In genomic region chr11:68954970-68955958, GRCh38 we compare ENCODE assay signal across 10 cellular contexts. TPM values are rescaled to one million over a fixed set of nuclear protein-coding genes. Genes with fewer than 3 reads are reported as not detected.
DNase-seq lines count a peak whose midpoint lies in the region; ATAC-seq and TF ChIP-seq lines count a peak whose summit lies in the region.
"Had no signal": no experiment of that assay in that cellular context is flagged by ENCODE, and none has a peak within 500 bp of the region (broad histone marks: within the 10 kb centered on the region; RNA-seq: fewer than 3 reads in every experiment).

No MANE protein-coding gene starts in this region.

- intact Hi-C loops in left cardiac atrium (cut with DNase I), result no loop called here

- H3K9ac ChIP-seq in rectal smooth muscle tissue (ENCODE audit: low read length), result no peak overlapping the region

- H3K4me1 ChIP-seq in rectal smooth muscle tissue (ENCODE audit: control insufficient read depth, insufficient read depth, low read length), result peaks cover 15% of the 10 kb centered on the region
- H3K4me1 ChIP-seq in effector memory CD4-positive, alpha-beta T cell (ENCODE audit: control insufficient read depth, insufficient read depth, low read length, poor library complexity, severe bottlenecking), result peaks cover 9% of the 10 kb centered on the region

- H3K4me3 ChIP-seq in rectal smooth muscle tissue (ENCODE audit: low read length), result peak overlapping the region; percentile 44
- no peak overlapping the region for H3K4me3 ChIP-seq in effector memory CD4-positive, alpha-beta T cell (ENCODE audit: insufficient read depth, low read depth, low read length, poor library complexity, severe bottlenecking)

- peak overlapping the region; percentile 90 for H3K27ac ChIP-seq in rectal smooth muscle tissue (ENCODE audit: low read depth, low read length)
- no peak overlapping the region for H3K27ac ChIP-seq in effector memory CD4-positive, alpha-beta T cell (ENCODE audit: insufficient read depth, low read length, poor library complexity, severe bottlenecking)

- TF ChIP-seq CTCF in GM13976 (IDR thresholded peaks at IDR 0.05; ENCODE audit: borderline replicate concordance, control extremely low read depth, extremely low read depth, insufficient read depth, missing control alignments), result no peak

- in situ Hi-C loops in GM13976 (cut with MboI; ENCODE audit: low sequenced_read_pairs, unreplicated experiment), result no loop called here

- no peaks in the 10 kb centered on the region for H3K9me3 ChIP-seq in effector memory CD4-positive, alpha-beta T cell (ENCODE audit: control insufficient read depth, low read length)

- ATAC-seq in left cardiac atrium (peak; percentile 60 to 77), GM21737 (IDR thresholded peaks at IDR 0.05; ENCODE audit: unreplicated experiment) (no peak)

- H3K36me3 ChIP-seq in rectal smooth muscle tissue (ENCODE audit: control insufficient read depth, insufficient read depth, low read length), result no peaks in the 10 kb centered on the region
- no peaks in the 10 kb centered on the region for H3K36me3 ChIP-seq in effector memory CD4-positive, alpha-beta T cell (ENCODE audit: control insufficient read depth, insufficient read depth, low read length)

- peak; percentile 42 for DNase-seq in GM13976 (ENCODE audit: low spot score)
- peak; percentile 68 for DNase-seq in SW480 (ENCODE audit: low spot score)
- DNase-seq in left cardiac atrium, result peak; percentile 63
- no peak for DNase-seq in activated T-cell treated with anti-CD3 and anti-CD28 coated beads, Interleukin-2, amount 50 U/mL, for 48 hours
- no peak for DNase-seq in effector memory CD4-positive, alpha-beta T cell
- no peak for DNase-seq in central memory CD4-positive, alpha-beta T cell

- no peaks in the 10 kb centered on the region for H3K27me3 ChIP-seq in rectal smooth muscle tissue (ENCODE audit: control insufficient read depth, insufficient read depth, low read length)
- no peaks in the 10 kb centered on the region for H3K27me3 ChIP-seq in effector memory CD4-positive, alpha-beta T cell (replicated peaks; ENCODE audit: control insufficient read depth, insufficient read depth, low read length, poor library complexity, severe bottlenecking)

RNA-seq across cellular contexts. Expression of gene MRGPRD, which starts 25.5 kb away (rescaled TPM):
- not detected for total RNA-seq in left cardiac atrium
- total RNA-seq: HT1080, myocyte had no signal

RNA-seq across cellular contexts. Expression of gene IGHMBP2, which starts 51.6 kb away (rescaled TPM):
- total RNA-seq in left cardiac atrium, result 1 to 10 TPM; 8.2 to 9.0 TPM

RNA-seq across cellular contexts. Expression of gene MRPL21, which starts 51.6 kb away (rescaled TPM):
- 10 to 100 TPM; 76.0 to 89.7 TPM for total RNA-seq in left cardiac atrium

RNA-seq across cellular contexts. Expression of gene MRGPRF, which starts 57.8 kb away (rescaled TPM):
- 10 to 100 TPM; 12.4 to 13.3 TPM for total RNA-seq in left cardiac atrium
- total RNA-seq: HT1080, myocyte had no signal

Comparison
In these comparisons a context has a peak if more than half of its experiments do, and no peak if none do; other contexts are left out.
1. DNase-seq: peak in GM13976 (single experiment), SW480 (single experiment) and left cardiac atrium (single experiment); none in activated T-cell treated with anti-CD3 and anti-CD28 coated beads, Interleukin-2, amount 50 U/mL, for 48 hours (0 of 2), effector memory CD4-positive, alpha-beta T cell (0 of 3) and central memory CD4-positive, alpha-beta T cell (single experiment).